In genomic region chr14:96662116-96662901, GRCh38 we compare ENCODE assay signal across 18 cellular contexts.
DNase-seq lines count a peak whose midpoint lies in the region; ATAC-seq, FAIRE-seq and TF ChIP-seq lines count a peak whose summit lies in the region.
"Had no signal": no experiment of that assay in that cellular context is flagged by ENCODE, and none has a peak within 500 bp of the region (broad histone marks: within the 10 kb centered on the region; RNA-seq: fewer than 3 reads in every experiment).

No MANE protein-coding gene starts in this region.

- no peak for TF ChIP-seq CTCF in esophagus muscularis mucosa (IDR thresholded peaks at IDR 0.05)

- H3K4me3 ChIP-seq in esophagus muscularis mucosa, result peak overlapping the region in 1 of 4 donors; percentile 25
- H3K4me3 ChIP-seq: colonic mucosa, prostate gland had no signal

- DNase-seq in DMS153 treated with DMSO at 0.1 percent for 48 hours (lab: John Stamatoyannopoulos, UW; ENCODE audit: unreplicated experiment) (peak; percentile 13), DMS153 (lab: John Stamatoyannopoulos, UW) (no peak), NCI-H748 (lab: John Stamatoyannopoulos, UW; ENCODE audit: unreplicated experiment) (peak; percentile 93), esophagus muscularis mucosa (ENCODE audit: extremely low spot score) (peak; percentile 75), renal cortical epithelial cell (ENCODE audit: low read depth) (peak; percentile 23), GM19239 (ENCODE audit: insufficient read length, low spot score) (no peak)
- DNase-seq in activated naive CD4-positive, alpha-beta T cell (lab: John Stamatoyannopoulos, UW), result no peak
- DNase-seq: 8988T; activated CD8-positive, alpha-beta memory T cell treated with anti-CD3 and anti-CD28 coated beads for 24 hours; activated effector memory CD4-positive, alpha-beta T cell treated with Interleukin-2 at 50 U/mL for 16 hours; colonic mucosa; left colon; T-cell; WERI-Rb-1 had no signal

- H3K27me3 ChIP-seq in esophagus muscularis mucosa, result no peaks in the 10 kb centered on the region
- H3K27me3 ChIP-seq: colonic mucosa had no signal

- 57% methylated on average over 14 of the region's 14 CpGs for WGBS in esophagus muscularis mucosa

- intact Hi-C loops in esophagus muscularis mucosa (cut with DNase I), result no loop called here

- no peak for FAIRE-seq in GM19239 (lab: Jason Lieb, UNC)
- FAIRE-seq: GM12892 had no signal

- H3K4me1 ChIP-seq in esophagus muscularis mucosa, result peaks cover 0 to 21% (median 19%) of the 10 kb centered on the region in 4 donors
- H3K4me1 ChIP-seq: colonic mucosa, prostate gland had no signal

- no peak for TF ChIP-seq POLR2A in esophagus muscularis mucosa (IDR thresholded peaks at IDR 0.05; ENCODE audit: low read depth)

- ATAC-seq in GM19023 (IDR thresholded peaks at IDR 0.05; ENCODE audit: unreplicated experiment), result no peak
- ATAC-seq: left colon, Panc1, T-cell had no signal

- peaks cover 0 to 4% (median under 1%) of the 10 kb centered on the region in 4 donors for H3K9me3 ChIP-seq in esophagus muscularis mucosa
- H3K9me3 ChIP-seq: colonic mucosa, prostate gland had no signal

- peak overlapping the region in 2 of 4 donors; percentile 20 to 27 for H3K27ac ChIP-seq in esophagus muscularis mucosa (replicated peaks in 1 of 4)
- H3K27ac ChIP-seq: colonic mucosa, prostate gland, WERI-Rb-1 had no signal

- no peak for TF ChIP-seq EP300 in esophagus muscularis mucosa (IDR thresholded peaks at IDR 0.05)

- H3K36me3 ChIP-seq in esophagus muscularis mucosa, result no peaks in the 10 kb centered on the region
- H3K36me3 ChIP-seq: colonic mucosa, prostate gland, WERI-Rb-1 had no signal

Comparison
In these comparisons a context has a peak if more than half of its experiments do, and no peak if none do; other contexts are left out.
1. DNase-seq: peak in DMS153 treated with DMSO at 0.1 percent for 48 hours (single experiment), NCI-H748 (single experiment), esophagus muscularis mucosa (single experiment) and renal cortical epithelial cell (single experiment); none in DMS153 (single experiment), GM19239 (single experiment) and activated naive CD4-positive, alpha-beta T cell (0 of 4).